ENCODE assay signal across 15 cellular contexts in the genomic region with DNA sequence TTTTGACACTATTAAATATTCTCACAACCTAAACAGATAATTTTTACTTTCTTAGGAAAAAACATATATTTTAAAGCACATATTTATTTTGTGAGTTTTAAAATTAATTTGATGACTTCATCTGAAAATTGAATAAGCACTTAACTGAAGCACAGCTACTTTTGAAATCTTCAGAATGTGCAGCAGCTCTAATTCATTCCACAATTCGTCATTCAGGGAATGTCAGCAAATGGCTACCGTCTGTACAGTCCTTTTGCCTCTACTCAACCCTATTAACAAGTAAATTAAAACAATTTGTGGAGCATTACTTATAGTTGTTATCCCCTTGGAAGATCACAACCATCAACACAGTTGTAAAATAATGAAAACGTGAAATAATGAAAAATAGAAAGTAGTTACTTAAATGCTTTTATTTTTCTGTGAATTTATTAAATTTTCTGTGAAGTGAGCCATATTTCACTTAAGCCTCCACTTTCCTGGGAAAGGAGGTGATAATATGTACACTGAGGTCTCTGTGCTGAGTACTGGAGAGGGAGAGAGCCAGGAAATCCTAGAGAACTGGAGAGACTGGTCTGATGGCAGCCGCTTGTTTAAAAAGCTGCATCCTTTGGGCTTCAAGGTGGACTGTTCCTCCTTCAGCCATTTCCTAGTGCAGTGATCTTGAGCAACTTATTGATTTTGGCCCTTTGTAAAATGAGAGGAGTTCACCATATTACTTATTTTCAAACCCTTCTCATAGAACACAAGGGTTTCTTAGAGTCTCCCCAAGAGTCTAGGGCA.
A peak's percentile ranks its signal among the peaks of the same experiment; 100 is the strongest.
DNase-seq lines count a peak whose midpoint lies in the region; TF ChIP-seq lines count a peak whose summit lies in the region.
"Had no signal": no experiment of that assay in that cellular context is flagged by ENCODE, and none has a peak within 500 bp of the region (broad histone marks: within the 10 kb centered on the region; RNA-seq: fewer than 3 reads in every experiment).

No MANE protein-coding gene starts in this region.

- no peak overlapping the region for H3K4me2 ChIP-seq in mesendoderm (ENCODE audit: low read length)
- H3K4me2 ChIP-seq: PC-9 had no signal

- peak; percentile 30 for DNase-seq in AG20443 (ENCODE audit: low spot score)
- DNase-seq in HFFc6: no peak
- DNase-seq in mesendoderm: no peak
- no peak for DNase-seq in activated CD8-positive, alpha-beta memory T cell treated with anti-CD3 and anti-CD28 coated beads, Interleukin-2, amount 50 U/mL, for 4 hours
- DNase-seq in CD4-positive, alpha-beta memory T cell: no peak
- DNase-seq in activated naive CD4-positive, alpha-beta T cell (lab: John Stamatoyannopoulos, UW): no peak
- no peak for DNase-seq in EL
- DNase-seq: DND-41, KBM-7, NCI-H1092, NCI-H1694, NCI-H2107, PC-9 had no signal

- no peak overlapping the region for H3K56ac ChIP-seq in mesendoderm (ENCODE audit: low read length)

- no peak overlapping the region for H3K4me3 Mint-ChIP-seq in HFFc6
- no peak overlapping the region for H3K4me3 Mint-ChIP-seq in CD4-positive, alpha-beta memory T cell
- H3K4me3 Mint-ChIP-seq: CD14-positive monocyte had no signal

- H3K27me3 ChIP-seq in endocrine pancreas (ENCODE audit: control insufficient read depth, insufficient read depth, low read length): no peaks in the 10 kb centered on the region
- H3K27me3 ChIP-seq in mesendoderm (ENCODE audit: insufficient read depth, low read length, poor library complexity): no peaks in the 10 kb centered on the region
- H3K27me3 ChIP-seq in CD4-positive, alpha-beta memory T cell (ENCODE audit: insufficient read depth, low read length): no peaks in the 10 kb centered on the region

- H2BK120ac ChIP-seq in mesendoderm (ENCODE audit: low read depth, low read length): no peak overlapping the region

- H3K23ac ChIP-seq in mesendoderm (ENCODE audit: low read length): no peak overlapping the region

- CTCF ChIA-PET in CD4-positive, alpha-beta memory T cell (lab: Charles Lee; ENCODE audit: partially characterized antibody): no interaction called here

- peaks cover 2% of the 10 kb centered on the region for H3K79me2 ChIP-seq in mesendoderm (ENCODE audit: control insufficient read depth, insufficient read depth, low read length)

- H3K4ac ChIP-seq in mesendoderm (ENCODE audit: low read depth, low read length): no peak overlapping the region

- H3K9ac ChIP-seq in endocrine pancreas (ENCODE audit: control insufficient read depth, insufficient read depth, low read length): no peak overlapping the region
- H3K9ac ChIP-seq in mesendoderm (ENCODE audit: low read length): no peak overlapping the region

- intact Hi-C loops in CD4-positive, alpha-beta memory T cell (cut with micrococcal nuclease): no loop called here

- no peak for TF ChIP-seq CTCF in HFFc6 (IDR thresholded peaks at IDR 0.05)

- WGBS in mesendoderm (ENCODE audit: extremely low coverage, insufficient coverage, low lambda C conversion rate): no CpG with 5 or more reads among the region's 4 CpGs

- no peak overlapping the region for H2AK5ac ChIP-seq in mesendoderm (ENCODE audit: low read length)

- H4K8ac ChIP-seq in mesendoderm (ENCODE audit: low read depth, low read length): no peak overlapping the region

- H3K27me3 Mint-ChIP-seq in HFFc6 (ENCODE audit: insufficient read depth): peaks cover 2% of the 10 kb centered on the region
- no peaks in the 10 kb centered on the region for H3K27me3 Mint-ChIP-seq in CD4-positive, alpha-beta memory T cell

- H3K36me3 ChIP-seq in endocrine pancreas (ENCODE audit: control insufficient read depth, insufficient read depth, low read length) (no peaks in the 10 kb centered on the region), mesendoderm (ENCODE audit: control insufficient read depth, insufficient read depth, low read length) (no peaks in the 10 kb centered on the region)
- no peaks in the 10 kb centered on the region for H3K36me3 ChIP-seq in CD4-positive, alpha-beta memory T cell (ENCODE audit: insufficient read depth, low read length)

- H3K4me1 ChIP-seq in endocrine pancreas (ENCODE audit: control insufficient read depth, insufficient read depth, low read length): peaks cover 13% of the 10 kb centered on the region
- no peaks in the 10 kb centered on the region for H3K4me1 ChIP-seq in mesendoderm (ENCODE audit: control insufficient read depth, low read depth, low read length)
- H3K4me1 ChIP-seq in CD4-positive, alpha-beta memory T cell (ENCODE audit: insufficient read depth, low read length): no peaks in the 10 kb centered on the region

- H3K4me1 Mint-ChIP-seq in HFFc6 (ENCODE audit: low read depth): peaks cover 7% of the 10 kb centered on the region
- peaks cover 0 to 8% (median 3%) of the 10 kb centered on the region in 4 donors for H3K4me1 Mint-ChIP-seq in CD4-positive, alpha-beta memory T cell

- H3K27ac Mint-ChIP-seq in HFFc6: peak overlapping the region; percentile 24; the same call in 1 of the 2 replicates
- H3K27ac Mint-ChIP-seq in CD4-positive, alpha-beta memory T cell: no peak overlapping the region

- H3K18ac ChIP-seq in mesendoderm (ENCODE audit: low read length): peak overlapping the region; percentile 39

- H3K9me3 Mint-ChIP-seq in HFFc6: no peaks in the 10 kb centered on the region
- no peaks in the 10 kb centered on the region for H3K9me3 Mint-ChIP-seq in CD4-positive, alpha-beta memory T cell

- peaks cover 9% of the 10 kb centered on the region for H3K79me1 ChIP-seq in mesendoderm (ENCODE audit: low read length)

- no peak overlapping the region for H3K27ac ChIP-seq in mesendoderm (ENCODE audit: low read depth, low read length)
- no peak overlapping the region for H3K27ac ChIP-seq in CD4-positive, alpha-beta memory T cell (ENCODE audit: low read depth, low read length)
- H3K27ac ChIP-seq: PC-9 had no signal

- POLR2A ChIA-PET in CD4-positive, alpha-beta memory T cell (lab: Charles Lee; ENCODE audit: partially characterized antibody): no interaction called here

- H2BK15ac ChIP-seq in mesendoderm (replicated peaks; ENCODE audit: low read depth): no peak overlapping the region

- peaks cover 19% of the 10 kb centered on the region for H3K36me3 Mint-ChIP-seq in HFFc6 (ENCODE audit: low read depth)
- H3K36me3 Mint-ChIP-seq in CD4-positive, alpha-beta memory T cell: peaks cover 10 to 19% of the 10 kb centered on the region in 2 donors

- no peak overlapping the region for H2BK5ac ChIP-seq in mesendoderm (ENCODE audit: low read length)

- H4K5ac ChIP-seq in mesendoderm (ENCODE audit: low read length): no peak overlapping the region

- H3K9me3 ChIP-seq in endocrine pancreas (ENCODE audit: control insufficient read depth, low read length): no peaks in the 10 kb centered on the region
- no peaks in the 10 kb centered on the region for H3K9me3 ChIP-seq in CD4-positive, alpha-beta memory T cell (ENCODE audit: control insufficient read depth in 1 of 2, low read length in 2 of 2)

- H3K4me3 ChIP-seq in endocrine pancreas (ENCODE audit: control insufficient read depth, insufficient read depth, low read length): peak overlapping the region; percentile 14
- no peak overlapping the region for H3K4me3 ChIP-seq in mesendoderm (ENCODE audit: low read length)
- no peak overlapping the region for H3K4me3 ChIP-seq in CD4-positive, alpha-beta memory T cell (ENCODE audit: low read length in 2 of 2)
- H3K4me3 ChIP-seq: PC-9 had no signal
